ENCODE assay signal across 10 cellular contexts in the genomic region with DNA sequence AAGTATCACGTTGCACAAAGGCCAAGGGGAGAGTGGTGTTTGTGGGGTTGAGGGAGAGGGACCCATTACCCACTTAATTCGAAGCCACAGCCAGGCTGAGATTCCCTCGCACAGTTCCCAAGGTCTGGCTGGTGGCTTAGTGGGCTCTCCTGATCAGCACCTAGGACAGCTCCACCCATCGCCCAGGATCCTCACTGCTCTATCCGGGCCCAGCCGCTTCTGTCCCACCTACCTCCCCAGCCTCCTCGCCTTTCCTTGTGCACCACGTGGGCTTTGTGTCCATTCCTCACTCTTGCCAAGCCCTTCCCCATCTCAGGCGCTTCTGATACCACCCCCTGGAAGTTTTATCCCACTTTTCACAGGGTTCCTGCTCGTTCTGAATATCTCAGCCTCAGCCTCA.
DNase-seq lines count a peak whose midpoint lies in the region; ATAC-seq and TF ChIP-seq lines count a peak whose summit lies in the region.
"Had no signal": no experiment of that assay in that cellular context is flagged by ENCODE, and none has a peak within 500 bp of the region (broad histone marks: within the 10 kb centered on the region; RNA-seq: fewer than 3 reads in every experiment).

No MANE protein-coding gene starts in this region.

- H2BK5ac ChIP-seq in IMR-90 (ENCODE audit: low read depth, low read length, poor library complexity, severe bottlenecking): no peak overlapping the region

- H3K4me3 ChIP-seq in IMR-90 (ENCODE audit: insufficient read depth, low read depth, low read length) (no peak overlapping the region), left lung (no peak overlapping the region), stomach (no peak overlapping the region)
- no peak overlapping the region for H3K4me3 ChIP-seq in CD8-positive, alpha-beta memory T cell (ENCODE audit: low read length)
- H3K4me3 ChIP-seq: PC-9 had no signal

- TF ChIP-seq POLR2A in IMR-90 (IDR thresholded peaks at IDR 0.05; ENCODE audit: low read depth, low read length) (no peak), stomach (IDR thresholded peaks at IDR 0.05) (no peak)

- no peak overlapping the region for H3K18ac ChIP-seq in IMR-90 (ENCODE audit: low read depth, low read length)

- no peak overlapping the region for H3K27ac Mint-ChIP-seq in CD8-positive, alpha-beta memory T cell

- intact Hi-C loops in IMR-90 (cut with micrococcal nuclease) (no loop called here), left lung (cut with DNase I) (no loop called here), stomach (cut with DNase I; ENCODE audit: low total_unique reads) (no loop called here)

- H3K4me1 ChIP-seq in IMR-90 (ENCODE audit: control insufficient read depth, insufficient read depth, low read length): no peaks in the 10 kb centered on the region
- H3K4me1 ChIP-seq in left lung: no peaks in the 10 kb centered on the region
- no peaks in the 10 kb centered on the region for H3K4me1 ChIP-seq in stomach
- no peaks in the 10 kb centered on the region for H3K4me1 ChIP-seq in CD8-positive, alpha-beta memory T cell (ENCODE audit: insufficient read depth, low read length)

- H3K23ac ChIP-seq in IMR-90 (ENCODE audit: low read depth, low read length): no peak overlapping the region

- H3K14ac ChIP-seq in IMR-90 (replicated peaks; ENCODE audit: low read depth, low read length): no peak overlapping the region

- in situ Hi-C loops in IMR-90 (cut with MboI; ENCODE audit: low sequenced_read_pairs): no loop called here

- H3K36me3 Mint-ChIP-seq in CD8-positive, alpha-beta memory T cell: no peaks in the 10 kb centered on the region

- TF ChIP-seq CTCF in IMR-90 (conservative IDR thresholded peaks at IDR 0.05; ENCODE audit: low read depth, low read length): no peak
- no peak for TF ChIP-seq CTCF in left lung (IDR thresholded peaks at IDR 0.05)
- TF ChIP-seq CTCF in stomach (IDR thresholded peaks at IDR 0.05): no peak

- no peak overlapping the region for H3K4me3 Mint-ChIP-seq in CD8-positive, alpha-beta memory T cell

- no peak overlapping the region for H3K4me2 ChIP-seq in IMR-90 (ENCODE audit: low read depth, low read length)
- H3K4me2 ChIP-seq: PC-9 had no signal

- no peak overlapping the region for H3K9ac ChIP-seq in IMR-90 (ENCODE audit: low read depth, low read length)

- no peaks in the 10 kb centered on the region for H3K4me1 Mint-ChIP-seq in CD8-positive, alpha-beta memory T cell

- no peaks in the 10 kb centered on the region for H4K20me1 ChIP-seq in IMR-90 (ENCODE audit: insufficient read depth, low read length)

- CTCF ChIA-PET in IMR-90 (lab: Yijun Ruan, JAX): no interaction called here
- CTCF ChIA-PET in CD8-positive, alpha-beta memory T cell (lab: Charles Lee): no interaction called here

- no peak overlapping the region for H3K56ac ChIP-seq in IMR-90 (ENCODE audit: extremely low read depth, insufficient read depth, low read length)

- no peak overlapping the region for H2AFZ ChIP-seq in IMR-90 (replicated peaks; ENCODE audit: low read length, poor library complexity)
- H2AFZ ChIP-seq: PC-9 had no signal

- TF ChIP-seq EP300 in stomach (IDR thresholded peaks at IDR 0.05): no peak

- no peaks in the 10 kb centered on the region for H3K9me3 ChIP-seq in IMR-90 (ENCODE audit: control insufficient read depth, insufficient read depth, low read length)
- peaks cover 0 to 7% of the 10 kb centered on the region in 2 donors for H3K9me3 ChIP-seq in left lung
- peaks cover 0 to 23% (median 7%) of the 10 kb centered on the region in 4 donors for H3K9me3 ChIP-seq in stomach
- H3K9me3 ChIP-seq in CD8-positive, alpha-beta memory T cell (ENCODE audit: low read length): no peaks in the 10 kb centered on the region

- 0% methylated on average over 2 of the region's 10 CpGs; no CpG with 5 or more reads in 1 of the 2 experiments for WGBS in IMR-90 (ENCODE audit: extremely low coverage in 2 of 2, insufficient read length in 1 of 2), 2 experiments
- 5 to 13% (median 11%) methylated on average over 10 of the region's 10 CpGs for WGBS in stomach, 5 donors

- H3K79me1 ChIP-seq in IMR-90 (ENCODE audit: low read depth in 1 of 2, low read length in 2 of 2): no peaks in the 10 kb centered on the region

- no peak overlapping the region for H3K4ac ChIP-seq in IMR-90 (ENCODE audit: low read depth, low read length)

- ATAC-seq in IMR-90 (ENCODE audit: low read depth) (peak; percentile 91), left lung (peak; percentile 73), GM19351 (IDR thresholded peaks at IDR 0.05; ENCODE audit: unreplicated experiment) (no peak), GM18498 (IDR thresholded peaks at IDR 0.05; ENCODE audit: unreplicated experiment) (no peak)

- H2BK15ac ChIP-seq in IMR-90 (ENCODE audit: low read depth, low read length): no peak overlapping the region

- no TSS peak for BruUV-seq in IMR-90 (replicated peaks; lab: Mats Ljungman, UMichigan)

- no peak overlapping the region for H2BK20ac ChIP-seq in IMR-90 (ENCODE audit: low read depth, low read length)

- H3K9me1 ChIP-seq in IMR-90 (ENCODE audit: insufficient read depth, low read length): no peaks in the 10 kb centered on the region

- dilution Hi-C loops in IMR-90 (cut with HindIII; ENCODE audit: low sequenced_read_pairs, unreplicated experiment): no loop called here

- DNase-seq in CD1c-positive myeloid dendritic cell (ENCODE audit: extremely low spot score): peak; percentile 19
- peak; percentile 18 for DNase-seq in IMR-90
- peak; percentile 31 to 35 for DNase-seq in activated T-cell treated with anti-CD3 and anti-CD28 coated beads, Interleukin-2, amount 50 U/mL, for 48 hours
- no peak for DNase-seq in left lung
- no peak for DNase-seq in stomach
- DNase-seq in CD8-positive, alpha-beta memory T cell: no peak
- DNase-seq: aorta had no signal

- no peaks in the 10 kb centered on the region for H3K36me3 ChIP-seq in IMR-90 (ENCODE audit: control insufficient read depth, insufficient read depth, low read length)
- no peaks in the 10 kb centered on the region for H3K36me3 ChIP-seq in left lung
- no peaks in the 10 kb centered on the region for H3K36me3 ChIP-seq in stomach
- no peaks in the 10 kb centered on the region for H3K36me3 ChIP-seq in CD8-positive, alpha-beta memory T cell (ENCODE audit: insufficient read depth, low read length)

- H3K27me3 Mint-ChIP-seq in CD8-positive, alpha-beta memory T cell: peaks cover 5 to 36% of the 10 kb centered on the region in 2 donors

- H3K9me3 Mint-ChIP-seq in CD8-positive, alpha-beta memory T cell: peaks cover 0 to 3% (median 2%) of the 10 kb centered on the region in 5 donors

- H3K27ac ChIP-seq in IMR-90 (ENCODE audit: insufficient read depth, low read length): no peak overlapping the region
- H3K27ac ChIP-seq in left lung: no peak overlapping the region
- H3K27ac ChIP-seq in stomach: no peak overlapping the region
- no peak overlapping the region for H3K27ac ChIP-seq in CD8-positive, alpha-beta memory T cell (ENCODE audit: low read depth, low read length)
- H3K27ac ChIP-seq: PC-9 had no signal

- no peak for TF ChIP-seq RAD21 in IMR-90 (IDR thresholded peaks at IDR 0.05; ENCODE audit: low read length)

- H3K27me3 ChIP-seq in IMR-90 (ENCODE audit: control insufficient read depth, insufficient read depth, low read length): no peaks in the 10 kb centered on the region
- peaks cover 0 to 12% of the 10 kb centered on the region in 2 donors for H3K27me3 ChIP-seq in left lung
- peaks cover 0 to 33% (median 0%) of the 10 kb centered on the region in 3 donors for H3K27me3 ChIP-seq in stomach
- H3K27me3 ChIP-seq in CD8-positive, alpha-beta memory T cell (ENCODE audit: insufficient read depth, low read length, poor library complexity, severe bottlenecking): no peaks in the 10 kb centered on the region

- no peak overlapping the region for H2BK120ac ChIP-seq in IMR-90 (ENCODE audit: low read depth, low read length)

- H2AK9ac ChIP-seq in IMR-90 (replicated peaks; ENCODE audit: low read depth, low read length, poor library complexity): no peak overlapping the region

- POLR2A ChIA-PET in IMR-90 (lab: Charles Lee; ENCODE audit: unreplicated experiment): no interaction called here
- POLR2A ChIA-PET in CD8-positive, alpha-beta memory T cell (lab: Charles Lee): no interaction called here

- no peak overlapping the region for H4K5ac ChIP-seq in IMR-90 (ENCODE audit: low read depth, low read length)

- H4K8ac ChIP-seq in IMR-90 (ENCODE audit: low read depth in 2 of 2, low read length in 2 of 2): no peak overlapping the region

- H4K91ac ChIP-seq in IMR-90 (ENCODE audit: insufficient read depth, low read depth, low read length): no peak overlapping the region

- H2AK5ac ChIP-seq in IMR-90 (ENCODE audit: low read depth, low read length): no peak overlapping the region

TF ChIP-seq in IMR-90, 13 proteins besides CTCF, POLR2A, EP300 and RAD21:
- TF ChIP-seq CEBPB (IDR thresholded peaks at IDR 0.05; ENCODE audit: low read depth, low read length) (no peak), FOS (IDR thresholded peaks at IDR 0.05; ENCODE audit: low read depth, low read length) (no peak), MXI1 (IDR thresholded peaks at IDR 0.05; ENCODE audit: borderline replicate concordance, low read depth, low read length) (no peak), NFE2L2 (IDR thresholded peaks at IDR 0.05; ENCODE audit: low read depth, low read length) (no peak), MAFK (IDR thresholded peaks at IDR 0.05; ENCODE audit: low read depth, low read length) (no peak)
- TF ChIP-seq, protein P1, sequence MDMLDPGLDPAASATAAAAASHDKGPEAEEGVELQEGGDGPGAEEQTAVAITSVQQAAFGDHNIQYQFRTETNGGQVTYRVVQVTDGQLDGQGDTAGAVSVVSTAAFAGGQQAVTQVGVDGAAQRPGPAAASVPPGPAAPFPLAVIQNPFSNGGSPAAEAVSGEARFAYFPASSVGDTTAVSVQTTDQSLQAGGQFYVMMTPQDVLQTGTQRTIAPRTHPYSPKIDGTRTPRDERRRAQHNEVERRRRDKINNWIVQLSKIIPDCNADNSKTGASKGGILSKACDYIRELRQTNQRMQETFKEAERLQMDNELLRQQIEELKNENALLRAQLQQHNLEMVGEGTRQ (IDR thresholded peaks at IDR 0.05; ENCODE audit: low read depth, low read length): no peak

Comparison
In these comparisons a context has a peak if more than half of its experiments do, and no peak if none do; other contexts are left out.
1. DNase-seq: peak in CD1c-positive myeloid dendritic cell (single experiment), IMR-90 (single experiment) and activated T-cell treated with anti-CD3 and anti-CD28 coated beads, Interleukin-2, amount 50 U/mL, for 48 hours (2 of 2); none in left lung (0 of 2), stomach (single experiment) and CD8-positive, alpha-beta memory T cell (0 of 5).
2. ATAC-seq: peak in IMR-90 (single experiment) and left lung (single experiment); none in GM19351 (single experiment) and GM18498 (single experiment).